ENCODE assay signal across 15 cellular contexts in genomic region chr21:42112857-42113256, GRCh38. TPM values are rescaled to one million over a fixed set of nuclear protein-coding genes. Genes with fewer than 3 reads are reported as not detected.
A peak's percentile ranks its signal among the peaks of the same experiment; 100 is the strongest.
DNase-seq lines count a peak whose midpoint lies in the region; ATAC-seq and TF ChIP-seq lines count a peak whose summit lies in the region.
"Had no signal": no experiment of that assay in that cellular context is flagged by ENCODE, and none has a peak within 500 bp of the region (broad histone marks: within the 10 kb centered on the region; RNA-seq: fewer than 3 reads in every experiment).

No MANE protein-coding gene starts in this region.

- H3K79me1 ChIP-seq in IMR-90 (ENCODE audit: low read depth in 1 of 2, low read length in 2 of 2), result no peaks in the 10 kb centered on the region
- no peaks in the 10 kb centered on the region for H3K79me1 ChIP-seq in neuronal stem cell (ENCODE audit: low read depth, low read length)

- no peak overlapping the region for H2BK12ac ChIP-seq in neuronal stem cell (ENCODE audit: low read length)

- intact Hi-C loops in IMR-90 (cut with micrococcal nuclease) (no loop called here), vagina (cut with DNase I) (loop anchor here (10.0 kb wide), 2 partner anchors 108 to 498 kb away; no protein-coding TSS in a partner anchor)

- BruUV-seq in IMR-90 (replicated peaks; lab: Mats Ljungman, UMichigan), result no TSS peak

- H3K79me2 ChIP-seq in osteoblast (ENCODE audit: insufficient read depth, low read length), result no peaks in the 10 kb centered on the region

- 46% methylated on average over 4 of the region's 4 CpGs; no CpG with 5 or more reads in 1 of the 2 experiments for WGBS in IMR-90 (ENCODE audit: extremely low coverage in 2 of 2, insufficient read length in 1 of 2), 2 experiments
- WGBS in neuronal stem cell (ENCODE audit: extremely low coverage in 2 of 2, insufficient read length in 2 of 2, insufficient replicate concordance in 1 of 2), 2 donors, result no CpG with 5 or more reads among the region's 4 CpGs

- no peaks in the 10 kb centered on the region for H3K9me1 ChIP-seq in IMR-90 (ENCODE audit: insufficient read depth, low read length)

- no peak overlapping the region for H3K56ac ChIP-seq in IMR-90 (ENCODE audit: extremely low read depth, insufficient read depth, low read length)

- dilution Hi-C loops in IMR-90 (cut with HindIII; ENCODE audit: low sequenced_read_pairs, unreplicated experiment), result no loop called here

- no peaks in the 10 kb centered on the region for H4K20me1 ChIP-seq in IMR-90 (ENCODE audit: insufficient read depth, low read length)
- no peaks in the 10 kb centered on the region for H4K20me1 ChIP-seq in osteoblast (ENCODE audit: insufficient read depth, low read length)

- H3K9me3 ChIP-seq in IMR-90 (ENCODE audit: control insufficient read depth, insufficient read depth, low read length) (no peaks in the 10 kb centered on the region), osteoblast (ENCODE audit: low read depth, low read length) (no peaks in the 10 kb centered on the region), neuronal stem cell (replicated peaks in 1 of 2; ENCODE audit: control insufficient read depth in 2 of 2, insufficient read depth in 1 of 2, low read depth in 1 of 2, low read length in 2 of 2) (peaks cover 0 to 2% of the 10 kb centered on the region in 2 donors), vagina (no peaks in the 10 kb centered on the region)

- H3K14ac ChIP-seq in IMR-90 (replicated peaks; ENCODE audit: low read depth, low read length) (no peak overlapping the region), neuronal stem cell (ENCODE audit: low read length) (no peak overlapping the region)

- H2AK5ac ChIP-seq in IMR-90 (ENCODE audit: low read depth, low read length) (no peak overlapping the region), neuronal stem cell (ENCODE audit: low read depth, low read length) (no peak overlapping the region)

- H2BK120ac ChIP-seq in IMR-90 (ENCODE audit: low read depth, low read length) (no peak overlapping the region), neuronal stem cell (ENCODE audit: low read depth, low read length) (no peak overlapping the region)

- no peak overlapping the region for H3K4me2 ChIP-seq in IMR-90 (ENCODE audit: low read depth, low read length)
- H3K4me2 ChIP-seq in osteoblast (ENCODE audit: insufficient read depth, low read length), result no peak overlapping the region
- no peak overlapping the region for H3K4me2 ChIP-seq in neuronal stem cell (ENCODE audit: insufficient read depth, low read length, poor library complexity, severe bottlenecking)

- H3K36me3 ChIP-seq in IMR-90 (ENCODE audit: control insufficient read depth, insufficient read depth, low read length) (no peaks in the 10 kb centered on the region), osteoblast (ENCODE audit: insufficient read depth, low read length) (no peaks in the 10 kb centered on the region), neuronal stem cell (replicated peaks in 1 of 2; ENCODE audit: control insufficient read depth in 2 of 2, insufficient read depth in 2 of 2, low read length in 2 of 2) (no peaks in the 10 kb centered on the region), vagina (no peaks in the 10 kb centered on the region)

- H3K4ac ChIP-seq in IMR-90 (ENCODE audit: low read depth, low read length) (no peak overlapping the region), neuronal stem cell (ENCODE audit: low read length) (no peak overlapping the region)

- no peak overlapping the region for H4K91ac ChIP-seq in IMR-90 (ENCODE audit: insufficient read depth, low read depth, low read length)
- H4K91ac ChIP-seq in neuronal stem cell (ENCODE audit: low read depth, low read length, poor library complexity), result no peak overlapping the region

- H2BK5ac ChIP-seq in IMR-90 (ENCODE audit: low read depth, low read length, poor library complexity, severe bottlenecking) (no peak overlapping the region), neuronal stem cell (ENCODE audit: low read length) (no peak overlapping the region)

- H3K4me1 ChIP-seq in IMR-90 (ENCODE audit: control insufficient read depth, insufficient read depth, low read length) (peaks cover 5% of the 10 kb centered on the region; the same call in 1 of the 2 replicates), osteoblast (ENCODE audit: insufficient read depth, low read length) (peaks cover 21% of the 10 kb centered on the region), neuronal stem cell (ENCODE audit: control insufficient read depth in 2 of 2, insufficient read depth in 1 of 2, low read depth in 1 of 2, low read length in 2 of 2) (peaks cover 2 to 3% of the 10 kb centered on the region in 2 donors), vagina (peaks cover 20% of the 10 kb centered on the region)

- H3K4me3 ChIP-seq in IMR-90 (ENCODE audit: insufficient read depth, low read depth, low read length) (no peak overlapping the region), osteoblast (ENCODE audit: insufficient read depth, low read length) (no peak overlapping the region), neuronal stem cell (ENCODE audit: low read length in 2 of 2) (no peak overlapping the region), vagina (no peak overlapping the region)
- H3K4me3 ChIP-seq: GM12878 had no signal

- H3K18ac ChIP-seq in IMR-90 (ENCODE audit: low read depth, low read length) (no peak overlapping the region), neuronal stem cell (ENCODE audit: low read length) (no peak overlapping the region)

- no peak overlapping the region for H4K8ac ChIP-seq in IMR-90 (ENCODE audit: low read depth in 2 of 2, low read length in 2 of 2)
- H4K8ac ChIP-seq in neuronal stem cell (ENCODE audit: low read depth, low read length), result no peak overlapping the region

- no peak overlapping the region for H2BK15ac ChIP-seq in IMR-90 (ENCODE audit: low read depth, low read length)
- no peak overlapping the region for H2BK15ac ChIP-seq in neuronal stem cell (ENCODE audit: low read length)

- CTCF ChIA-PET in IMR-90 (lab: Yijun Ruan, JAX), result interaction anchor here (0.5 to 1.1 kb wide), 3 partner anchors 18 to 110 kb away, joined by 3 read pairs; no protein-coding TSS in a partner anchor

- H3K27ac ChIP-seq in IMR-90 (ENCODE audit: insufficient read depth, low read length) (no peak overlapping the region), osteoblast (ENCODE audit: low read depth, low read length) (no peak overlapping the region), neuronal stem cell (replicated peaks; ENCODE audit: low read length) (no peak overlapping the region), vagina (no peak overlapping the region)

- TF ChIP-seq CTCF in IMR-90 (conservative IDR thresholded peaks at IDR 0.05; ENCODE audit: low read depth, low read length) (no peak), osteoblast (IDR thresholded peaks at IDR 0.05; ENCODE audit: extremely low read depth, low read depth, low read length) (no peak), vagina (IDR thresholded peaks at IDR 0.05) (no peak)

- H3K9ac ChIP-seq in IMR-90 (ENCODE audit: low read depth, low read length), result no peak overlapping the region
- no peak overlapping the region for H3K9ac ChIP-seq in neuronal stem cell (ENCODE audit: low read depth, low read length, poor library complexity)

- no peak for ATAC-seq in IMR-90 (ENCODE audit: low read depth)
- ATAC-seq: GM12878, left colon had no signal

- no peak overlapping the region for H4K5ac ChIP-seq in IMR-90 (ENCODE audit: low read depth, low read length)

- POLR2A ChIA-PET in IMR-90 (lab: Charles Lee; ENCODE audit: unreplicated experiment), result interaction anchor here (0.5 kb wide), 1 partner anchor 13 kb away, joined by 7 read pairs; no protein-coding TSS in a partner anchor

- H2BK20ac ChIP-seq in IMR-90 (ENCODE audit: low read depth, low read length), result no peak overlapping the region

- H3K23ac ChIP-seq in IMR-90 (ENCODE audit: low read depth, low read length) (no peak overlapping the region), neuronal stem cell (ENCODE audit: low read depth, low read length, poor library complexity) (no peak overlapping the region)

- TF ChIP-seq POLR2A in IMR-90 (IDR thresholded peaks at IDR 0.05; ENCODE audit: low read depth, low read length) (no peak), vagina (IDR thresholded peaks at IDR 0.05) (no peak)

- H2AFZ ChIP-seq in IMR-90 (replicated peaks; ENCODE audit: low read length, poor library complexity) (no peak overlapping the region), osteoblast (ENCODE audit: low read length) (no peak overlapping the region), neuronal stem cell (ENCODE audit: low read length) (no peak overlapping the region)

- peak; percentile 68 for DNase-seq in IMR-90
- DNase-seq in RPMI8226, result peak; percentile 63
- peak; percentile 43 for DNase-seq in dermis blood vessel endothelial cell
- DNase-seq in osteoblast (ENCODE audit: insufficient read length, low spot score, missing footprints), result peak; percentile 54
- no peak for DNase-seq in NCI-H1105 treated with DMSO at 0.1 percent for 48 hours (lab: John Stamatoyannopoulos, UW)
- no peak for DNase-seq in neuronal stem cell (ENCODE audit: low spot score)
- DNase-seq in vagina (ENCODE audit: extremely low spot score in 2 of 2), result no peak
- DNase-seq: activated CD4-positive, alpha-beta memory T cell treated with anti-CD3 and anti-CD28 coated beads, Interleukin-2, amount 10 ng/mL, durations not matched to agents 7 days and 5 days; EL; left colon; SIG-M5 had no signal

- TF ChIP-seq RAD21 in IMR-90 (IDR thresholded peaks at IDR 0.05; ENCODE audit: low read length), result no peak

- in situ Hi-C loops in IMR-90 (cut with MboI; ENCODE audit: low sequenced_read_pairs), result loop anchor here (10.0 kb wide), 1 partner anchor 498 kb away; no protein-coding TSS in a partner anchor

- peaks cover 9% of the 10 kb centered on the region; the same call in 1 of the 2 replicates for H3K27me3 ChIP-seq in IMR-90 (ENCODE audit: control insufficient read depth, insufficient read depth, low read length)
- peaks cover 6% of the 10 kb centered on the region for H3K27me3 ChIP-seq in osteoblast (ENCODE audit: insufficient read depth, low read length)
- H3K27me3 ChIP-seq in neuronal stem cell (ENCODE audit: control insufficient read depth in 3 of 3, insufficient read depth in 3 of 3, low read depth in 1 of 3, low read length in 3 of 3), result peaks cover 0 to 4% (median 0%) of the 10 kb centered on the region in 3 experiments
- H3K27me3 ChIP-seq in vagina, result no peaks in the 10 kb centered on the region

- no peak overlapping the region for H2AK9ac ChIP-seq in IMR-90 (replicated peaks; ENCODE audit: low read depth, low read length, poor library complexity)

TF ChIP-seq in IMR-90, 13 proteins besides CTCF, POLR2A, EP300 and RAD21 (continues in another document):
- TF ChIP-seq MAZ (IDR thresholded peaks at IDR 0.05; ENCODE audit: borderline replicate concordance, low read depth, low read length), result no peak
- TF ChIP-seq SMC3 (IDR thresholded peaks at IDR 0.05; ENCODE audit: low read depth, low read length), result no peak
- TF ChIP-seq RCOR1 (IDR thresholded peaks at IDR 0.05; ENCODE audit: insufficient replicate concordance, low read length), result no peak

RNA-seq across cellular contexts. Expression of gene UMODL1, which starts 41.7 kb away (rescaled TPM):
- total RNA-seq in IMR-90 (2012; rRNA removed) (not detected in 2 replicates), dermis blood vessel endothelial cell (not detected in 2 replicates), osteoblast (under 0.01 TPM in 1 of 2 replicates, not detected in the other), vagina (not detected)
- 0.02 TPM in 1 of 2 replicates, not detected in the other for polyA plus RNA-seq in IMR-90 (2012; rRNA removed)
- polyA plus RNA-seq in IMR-90 (2012; cell fraction: cytosol; rRNA removed), result 0.03 TPM in 1 of 2 replicates, not detected in the other
- 0.04 and 0.07 TPM in 2 replicates for polyA plus RNA-seq in IMR-90 (2012; cell fraction: nucleus; rRNA removed; ENCODE audit: low replicate concordance)
- polyA plus RNA-seq in neuronal stem cell (2013, experiment 1 of 2), result not detected
- not detected for polyA plus RNA-seq in neuronal stem cell (2013, experiment 2 of 2)
- total RNA-seq: bronchial epithelial cell, pulmonary artery endothelial cell had no signal
- polyA plus RNA-seq: CD14-positive monocyte had no signal

Comparison
In these comparisons a context has a peak if more than half of its experiments do, and no peak if none do; other contexts are left out.
1. DNase-seq: peak in IMR-90 (single experiment), RPMI8226 (single experiment), dermis blood vessel endothelial cell (single experiment) and osteoblast (single experiment); none in NCI-H1105 treated with DMSO at 0.1 percent for 48 hours (single experiment), neuronal stem cell (single experiment) and vagina (0 of 2).